ENCODE assay signal across 1 cellular context in the genomic region with DNA sequence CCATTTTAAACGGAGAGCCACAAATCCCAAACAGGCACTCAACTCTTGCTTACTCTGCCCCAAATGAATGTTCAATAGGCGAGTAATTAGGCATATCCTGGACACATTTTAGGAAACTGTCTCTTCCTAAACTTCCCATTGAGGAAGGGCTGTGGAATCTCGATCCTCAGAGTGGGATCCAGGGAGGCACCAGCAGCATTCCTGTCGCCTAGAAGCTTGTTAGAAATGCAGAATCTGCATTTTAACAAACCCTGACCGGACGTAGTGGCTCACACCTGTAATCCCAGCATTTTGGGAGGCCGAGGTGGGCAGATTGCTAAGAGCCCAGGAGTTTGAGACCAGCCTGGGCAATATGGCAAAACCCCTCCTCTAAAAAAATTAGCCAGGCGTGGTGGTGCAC.
TF ChIP-seq lines count a peak whose summit lies in the region.

No MANE protein-coding gene starts in this region.

TF ChIP-seq in IMR-90, 13 proteins besides CTCF, POLR2A, EP300 and RAD21 (continued from another document):
- no peak for TF ChIP-seq RCOR1 (IDR thresholded peaks at IDR 0.05; ENCODE audit: insufficient replicate concordance, low read length)
- TF ChIP-seq RFX5 (IDR thresholded peaks at IDR 0.05; ENCODE audit: low read depth, low read length), result no peak
- no peak for TF ChIP-seq FOS (IDR thresholded peaks at IDR 0.05; ENCODE audit: low read depth, low read length)
- TF ChIP-seq, protein P1, sequence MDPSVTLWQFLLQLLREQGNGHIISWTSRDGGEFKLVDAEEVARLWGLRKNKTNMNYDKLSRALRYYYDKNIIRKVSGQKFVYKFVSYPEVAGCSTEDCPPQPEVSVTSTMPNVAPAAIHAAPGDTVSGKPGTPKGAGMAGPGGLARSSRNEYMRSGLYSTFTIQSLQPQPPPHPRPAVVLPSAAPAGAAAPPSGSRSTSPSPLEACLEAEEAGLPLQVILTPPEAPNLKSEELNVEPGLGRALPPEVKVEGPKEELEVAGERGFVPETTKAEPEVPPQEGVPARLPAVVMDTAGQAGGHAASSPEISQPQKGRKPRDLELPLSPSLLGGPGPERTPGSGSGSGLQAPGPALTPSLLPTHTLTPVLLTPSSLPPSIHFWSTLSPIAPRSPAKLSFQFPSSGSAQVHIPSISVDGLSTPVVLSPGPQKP (IDR thresholded peaks at IDR 0.05; ENCODE audit: borderline replicate concordance, low read depth, low read length), result no peak
- no peak for TF ChIP-seq MAFK (IDR thresholded peaks at IDR 0.05; ENCODE audit: low read depth, low read length)
- no peak for TF ChIP-seq SMC3 (IDR thresholded peaks at IDR 0.05; ENCODE audit: low read depth, low read length)
- TF ChIP-seq NFE2L2 (IDR thresholded peaks at IDR 0.05; ENCODE audit: low read depth, low read length), result no peak
- TF ChIP-seq CHD1 (IDR thresholded peaks at IDR 0.05; ENCODE audit: low read depth, low read length), result no peak
- no peak for TF ChIP-seq MXI1 (IDR thresholded peaks at IDR 0.05; ENCODE audit: borderline replicate concordance, low read depth, low read length)
